Comparison of ENCODE assay signal across 1 cellular context in the genomic region with DNA sequence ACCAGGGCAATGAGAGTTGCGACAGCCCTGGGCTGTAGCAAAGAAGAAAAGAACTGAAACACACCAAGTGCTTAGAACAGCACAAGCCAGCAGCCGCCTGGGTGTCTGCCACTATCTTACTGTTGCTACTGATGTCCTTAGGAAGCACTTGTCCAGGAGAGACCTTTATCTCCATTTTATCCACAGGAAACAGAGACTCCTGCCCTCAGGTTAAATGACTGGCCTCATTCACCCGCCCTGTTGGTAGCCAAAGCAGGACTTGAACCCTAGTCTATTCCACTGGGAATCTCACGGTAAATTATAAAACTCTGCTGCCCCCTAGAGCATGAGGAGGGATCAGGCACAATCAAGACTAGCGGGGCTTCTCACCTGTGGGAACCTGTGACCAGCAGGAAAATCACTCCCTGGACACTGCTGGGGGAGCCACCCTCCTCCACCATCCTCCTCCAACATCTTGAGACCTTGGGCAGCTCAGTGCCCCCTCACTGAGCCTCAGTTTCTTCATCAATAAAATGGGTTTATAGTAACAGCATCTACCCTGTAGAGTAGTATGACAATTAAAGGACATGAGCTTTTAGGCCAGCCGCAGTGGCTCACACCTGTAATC.
TF ChIP-seq lines count a peak whose summit lies in the region.

No MANE protein-coding gene starts in this region.

TF ChIP-seq in HCT116, 20 proteins besides CTCF, POLR2A, EP300 and RAD21 (continued from another document):
- no peak for TF ChIP-seq EGR1 (IDR thresholded peaks at IDR 0.05; ENCODE audit: low read depth)
